ENCODE assay signal across 8 cellular contexts in genomic region chr9:4762889-4763521, GRCh38. TPM values are rescaled to one million over a fixed set of nuclear protein-coding genes. Genes with fewer than 3 reads are reported as not detected.
DNase-seq lines count a peak whose midpoint lies in the region; ATAC-seq, FAIRE-seq and TF ChIP-seq lines count a peak whose summit lies in the region.

No MANE protein-coding gene starts in this region.

- no peaks in the 10 kb centered on the region for H3K27me3 Mint-ChIP-seq in CD4-positive, alpha-beta T cell

- H3K4me3 ChIP-seq in OCI-LY7 (ENCODE audit: low read depth, low read length, poor library complexity, severe bottlenecking) (peak overlapping the region; percentile 58), H1 (ENCODE audit: extremely low read depth in 1 of 4, insufficient read depth in 2 of 4, low read depth in 3 of 4, low read length in 4 of 4) (peak overlapping the region in 2 of 4 experiments; percentile 7 to 32; a peak in 2 of 8 replicates), mucosa of rectum (ENCODE audit: low read length in 2 of 2) (peak overlapping the region; percentile 65 to 78)

- TF ChIP-seq RAD21 in H1 (IDR thresholded peaks at IDR 0.05 in 1 of 2, conservative IDR thresholded peaks at IDR 0.05 in 1 of 2; ENCODE audit: low read depth in 2 of 2, low read length in 2 of 2), result peak in 1 of 2 experiments; percentile 4; a peak in 1 of 4 replicates

- H3K56ac ChIP-seq in H1 (replicated peaks; ENCODE audit: insufficient read length, low read depth, low read length), result no peak overlapping the region

- peak overlapping the region; percentile 52; the same call in 1 of the 2 replicates for H2BK12ac ChIP-seq in H1 (ENCODE audit: low read depth, low read length)

- H3K23me2 ChIP-seq in H1 (ENCODE audit: low read depth, low read length), result no peaks in the 10 kb centered on the region

- H3K14ac ChIP-seq in H1 (ENCODE audit: insufficient read length), result no peak overlapping the region

- no peak overlapping the region for H4K91ac ChIP-seq in H1 (replicated peaks; ENCODE audit: insufficient read length, low read length)

- no peak for TF ChIP-seq CTCF in CD4-positive, alpha-beta T cell (IDR thresholded peaks at IDR 0.05)
- no peak; the same call in 1 of the 2 replicates for TF ChIP-seq CTCF in OCI-LY7 (conservative IDR thresholded peaks at IDR 0.05; ENCODE audit: low read length)
- no peak for TF ChIP-seq CTCF in H1 (IDR thresholded peaks at IDR 0.05; ENCODE audit: control extremely low read depth in 1 of 3, insufficient read depth in 1 of 3, low read depth in 1 of 3, low read length in 3 of 3)

- H3K27me3 ChIP-seq in CD4-positive, alpha-beta T cell (ENCODE audit: control insufficient read depth, insufficient read depth, low read length), result no peaks in the 10 kb centered on the region
- H3K27me3 ChIP-seq in H1 (replicated peaks in 1 of 4; ENCODE audit: control insufficient read depth in 3 of 4, extremely low read depth in 1 of 4, insufficient read depth in 3 of 4, low read length in 3 of 4), result no peaks in the 10 kb centered on the region
- no peaks in the 10 kb centered on the region for H3K27me3 ChIP-seq in mucosa of rectum (ENCODE audit: control insufficient read depth in 2 of 2, insufficient read depth in 2 of 2, low read length in 2 of 2)

- TF ChIP-seq POLR2A in H1 (IDR thresholded peaks at IDR 0.05; ENCODE audit: control extremely low read depth in 1 of 2, low read depth in 2 of 2, low read length in 2 of 2), result no peak

- no peak overlapping the region for H2AK5ac ChIP-seq in H1 (ENCODE audit: low read depth, low read length)

- H3K9me3 ChIP-seq in CD4-positive, alpha-beta T cell (ENCODE audit: control insufficient read depth, low read length), result no peaks in the 10 kb centered on the region
- H3K9me3 ChIP-seq in OCI-LY7 (ENCODE audit: low read length), result no peaks in the 10 kb centered on the region
- no peaks in the 10 kb centered on the region for H3K9me3 ChIP-seq in H1 (ENCODE audit: insufficient read depth in 2 of 2, low read depth in 1 of 2, low read length in 1 of 2)
- no peaks in the 10 kb centered on the region for H3K9me3 ChIP-seq in mucosa of rectum (ENCODE audit: control insufficient read depth in 2 of 2, low read length in 2 of 2)

- no TSS peak for BruUV-seq in OCI-LY7 (replicated peaks; lab: Mats Ljungman, UMichigan)

- H3K4ac ChIP-seq in H1 (replicated peaks; ENCODE audit: insufficient read length, low read depth, low read length), result no peak overlapping the region

- H2BK20ac ChIP-seq in H1 (ENCODE audit: low read length), result no peak overlapping the region

- no peaks in the 10 kb centered on the region for H3K79me1 ChIP-seq in H1 (ENCODE audit: low read depth, low read length)

- H3K79me2 ChIP-seq in OCI-LY7 (ENCODE audit: insufficient read depth, low read depth, low read length) (no peaks in the 10 kb centered on the region), H1 (ENCODE audit: control insufficient read depth in 1 of 2, insufficient read depth in 2 of 2, low read length in 2 of 2) (no peaks in the 10 kb centered on the region)

- H3K4me1 ChIP-seq in OCI-LY7 (ENCODE audit: insufficient read depth, low read length, poor library complexity, severe bottlenecking) (peaks cover 17% of the 10 kb centered on the region), H1 (replicated peaks in 1 of 4; ENCODE audit: control insufficient read depth in 3 of 4, insufficient read depth in 4 of 4, low read length in 3 of 4) (peaks cover 0 to 8% (median 5%) of the 10 kb centered on the region in 4 experiments; a peak in 4 of 7 replicates), mucosa of rectum (ENCODE audit: control insufficient read depth in 2 of 2, insufficient read depth in 2 of 2, low read length in 2 of 2) (peaks cover 2 to 13% of the 10 kb centered on the region in 2 donors)

- H3K9ac ChIP-seq in H1 (replicated peaks in 1 of 4; ENCODE audit: extremely low read depth in 1 of 4, low read depth in 3 of 4, low read length in 3 of 4) (no peak overlapping the region), mucosa of rectum (ENCODE audit: low read depth in 1 of 2, low read length in 2 of 2) (peak overlapping the region; percentile 70 to 78)

- no peak overlapping the region for H4K5ac ChIP-seq in H1 (ENCODE audit: insufficient read length, low read depth, low read length)

- peak overlapping the region; percentile 3 for H3K4me3 Mint-ChIP-seq in CD4-positive, alpha-beta T cell

- peak overlapping the region; percentile 71 for H3K4me2 ChIP-seq in OCI-LY7 (ENCODE audit: low read length)
- peak overlapping the region; percentile 1 to 36; a peak in 3 of 4 replicates for H3K4me2 ChIP-seq in H1 (ENCODE audit: insufficient read depth in 1 of 2, low read depth in 2 of 2, low read length in 2 of 2)

- H2AFZ ChIP-seq in OCI-LY7 (ENCODE audit: low read length), result peak overlapping the region; percentile 86
- H2AFZ ChIP-seq in H1 (ENCODE audit: low read length), result peak overlapping the region; percentile 18; the same call in 1 of the 2 replicates

- ATAC-seq in CD4-positive, alpha-beta T cell (ENCODE audit: poor library complexity), result peak; percentile 13
- ATAC-seq in GM21723 (IDR thresholded peaks at IDR 0.05; ENCODE audit: unreplicated experiment) (peak; percentile 17), GM18873 (IDR thresholded peaks at IDR 0.05; ENCODE audit: low FRiP score, unreplicated experiment) (no peak)

- no peak overlapping the region for H2BK5ac ChIP-seq in H1 (ENCODE audit: low read depth, low read length)

- no peak overlapping the region; the same call in 1 of the 2 replicates for H2BK15ac ChIP-seq in H1 (ENCODE audit: low read length)

- peaks cover 11% of the 10 kb centered on the region for H3K4me1 Mint-ChIP-seq in CD4-positive, alpha-beta T cell (ENCODE audit: low read depth)

- no peaks in the 10 kb centered on the region for H3K9me3 Mint-ChIP-seq in CD4-positive, alpha-beta T cell

- H3K9me2 ChIP-seq in OCI-LY7 (ENCODE audit: insufficient read depth, low read length), result no peaks in the 10 kb centered on the region

- intact Hi-C loops in CD4-positive, alpha-beta T cell (cut with DNase I, micrococcal nuclease), result loop anchor here (1.0 to 5.0 kb wide), 8 partner anchors 30 to 837 kb away; partner anchors contain the start of genes INSL6 (in 1 of the 2) and RCL1 (in 1 of the 2)
- intact Hi-C loops in OCI-LY7 (cut with micrococcal nuclease; ENCODE audit: unreplicated experiment), result loop anchor here (1.0 to 10.0 kb wide), 6 partner anchors 30 to 837 kb away; partner anchors contain the start of genes JAK2 and RCL1

- no peak for DNase-seq in CD4-positive, alpha-beta T cell
- no peak for DNase-seq in OCI-LY7 (ENCODE audit: low spot score)
- peak in 1 of 2 experiments; percentile 60 for DNase-seq in H1 (ENCODE audit: low read depth in 1 of 2, low spot score in 2 of 2)
- no peak for DNase-seq in NCI-H2029 treated with DMSO at 0.1 percent for 48 hours (lab: John Stamatoyannopoulos, UW)
- no peak for DNase-seq in middle frontal gyrus (ENCODE audit: extremely low spot score, low spot score)

- no peak overlapping the region for H4K8ac ChIP-seq in H1 (ENCODE audit: extremely low read depth, insufficient read depth, low read length)

- H3K36me3 Mint-ChIP-seq in CD4-positive, alpha-beta T cell (ENCODE audit: low read depth), result no peaks in the 10 kb centered on the region

- CTCF ChIA-PET in CD4-positive, alpha-beta T cell (lab: Charles Lee), result interaction anchor here (0.6 to 2.1 kb wide), 7 partner anchors 11 to 837 kb away, joined by 3 to 6 read pairs (median 3); partner anchors contain the start of gene RCL1
- CTCF ChIA-PET in OCI-LY7 (lab: Charles Lee; ENCODE audit: unreplicated experiment) (interaction anchor here (1.1 kb wide), 1 partner anchor 220 kb away, joined by 3 read pairs; no protein-coding TSS in a partner anchor), H1 (lab: Charles Lee; ENCODE audit: partially characterized antibody) (interaction anchor here (0.6 to 6.3 kb wide), 43 partner anchors 11 to 838 kb away, joined by 3 to 76 read pairs (median 4); partner anchors contain the start of genes AK3, JAK2 and RCL1)

- H3K27ac ChIP-seq in CD4-positive, alpha-beta T cell (ENCODE audit: low read depth, low read length), result no peak overlapping the region
- H3K27ac ChIP-seq in OCI-LY7 (ENCODE audit: low read depth, low read length, poor library complexity, severe bottlenecking), result no peak overlapping the region
- no peak overlapping the region for H3K27ac ChIP-seq in H1 (ENCODE audit: low read depth, low read length)
- H3K27ac ChIP-seq in mucosa of rectum (ENCODE audit: low read depth in 2 of 2, low read length in 2 of 2), result peak overlapping the region; percentile 82 to 84

- 57% methylated on average over 14 of the region's 14 CpGs; no CpG with 5 or more reads in 1 of the 2 experiments for whole genome bisulfite sequencing in H1 (ENCODE audit: extremely low coverage in 1 of 2, insufficient coverage in 1 of 2, insufficient read length in 1 of 2, insufficient replicate concordance in 2 of 2, low coverage in 1 of 2, low lambda C conversion rate in 2 of 2, missing lambda C conversion rate in 1 of 2), 2 experiments

- no peaks in the 10 kb centered on the region for H4K20me1 ChIP-seq in OCI-LY7 (ENCODE audit: insufficient read depth, low read length)
- no peaks in the 10 kb centered on the region for H4K20me1 ChIP-seq in H1 (replicated peaks in 1 of 2; ENCODE audit: control insufficient read depth in 1 of 2, insufficient read depth in 2 of 2, low read length in 2 of 2)

- FAIRE-seq in H1 (lab: Jason Lieb, UNC), result no peak

- H3K36me3 ChIP-seq in OCI-LY7 (ENCODE audit: insufficient read depth, low read length) (no peaks in the 10 kb centered on the region), H1 (ENCODE audit: control insufficient read depth in 2 of 4, insufficient read depth in 4 of 4, low read length in 3 of 4) (no peaks in the 10 kb centered on the region), mucosa of rectum (ENCODE audit: control insufficient read depth in 2 of 2, insufficient read depth in 2 of 2, low read length in 2 of 2) (no peaks in the 10 kb centered on the region)

- POLR2A ChIA-PET in CD4-positive, alpha-beta T cell (lab: Charles Lee), result interaction anchor here (1.5 kb wide), 1 partner anchor 30 kb away, joined by 4 read pairs; the partner anchor contains the start of gene RCL1
- POLR2A ChIA-PET in OCI-LY7 (lab: Charles Lee), result interaction anchor here (0.9 to 1.3 kb wide), 3 partner anchors 98 to 676 kb away, joined by 4 to 6 read pairs (median 5); no protein-coding TSS in a partner anchor
- POLR2A ChIA-PET in H1 (lab: Charles Lee; ENCODE audit: partially characterized antibody), result interaction anchor here (1.0 to 1.7 kb wide), 3 partner anchors 11 to 30 kb away, joined by 3 to 6 read pairs (median 5); no protein-coding TSS in a partner anchor

- no peak overlapping the region for H3K27ac Mint-ChIP-seq in CD4-positive, alpha-beta T cell

- no peak overlapping the region for H3K23ac ChIP-seq in H1 (ENCODE audit: insufficient read length)

- H2BK120ac ChIP-seq in H1 (replicated peaks; ENCODE audit: low read depth, low read length), result no peak overlapping the region

- no peak overlapping the region for H3K18ac ChIP-seq in H1 (ENCODE audit: extremely low read depth, low read length)

- TF ChIP-seq EP300 in H1 (IDR thresholded peaks at IDR 0.05; ENCODE audit: borderline replicate concordance in 1 of 2, low read depth in 2 of 2, low read length in 2 of 2), result no peak

RNA-seq across cellular contexts. Expression of gene AK3, which starts 22.0 kb away (rescaled TPM):
- total RNA-seq in CD4-positive, alpha-beta T cell, result 10 to 100 TPM; 19.9 to 20.9 TPM
- total RNA-seq in OCI-LY7 (2014; rRNA removed; shearing (Covaris generic)), result 64.4 and 108 TPM in 2 replicates
- total RNA-seq in OCI-LY7 (2022), result 43.3 and 50.1 TPM in 2 replicates
- 23.9 and 30.0 TPM in 2 replicates for total RNA-seq in H1 (2021; fragmentation: NEBNext Ultra II Directional; extraction: Animal tissue kit (Norgen Biotek cat#: 25700))
- polyA plus RNA-seq in H1 (2011; rRNA removed), result 7.8 and 8.9 TPM in 2 replicates
- polyA plus RNA-seq in H1 (2011; cell fraction: cytosol; rRNA removed), result 15.0 TPM
- 17.1 TPM for polyA plus RNA-seq in H1 (2011; cell fraction: nucleus; rRNA removed)
- polyA plus RNA-seq in H1 (2012, experiment 1 of 2), result 13.0 to 17.0 TPM (median 14.2 TPM) in 4 replicates
- 1.9 TPM for polyA plus RNA-seq in H1 (2012, experiment 2 of 2)
- 28.2 TPM for polyA plus RNA-seq in H1 (2013, experiment 1 of 2)
- polyA plus RNA-seq in H1 (2013, experiment 2 of 2), result 26.4 TPM
- 11.4 and 22.6 TPM in 2 replicates for polyA minus RNA-seq in H1 (2011; rRNA and poly(A)+ RNA removed)
- 31.0 TPM for polyA minus RNA-seq in H1 (2011; cell fraction: cytosol; rRNA and poly(A)+ RNA removed)
- polyA minus RNA-seq in H1 (2011; cell fraction: nucleus; rRNA and poly(A)+ RNA removed), result 45.6 TPM

RNA-seq across cellular contexts. Expression of gene RCL1, which starts 29.7 kb away (rescaled TPM):
- total RNA-seq in CD4-positive, alpha-beta T cell, result 10 to 100 TPM; 33.8 to 35.5 TPM
- total RNA-seq in OCI-LY7 (2014; rRNA removed; shearing (Covaris generic)), result 25.0 and 27.5 TPM in 2 replicates
- total RNA-seq in OCI-LY7 (2022), result 26.8 and 31.3 TPM in 2 replicates
- 29.5 and 29.7 TPM in 2 replicates for total RNA-seq in H1 (2021; fragmentation: NEBNext Ultra II Directional; extraction: Animal tissue kit (Norgen Biotek cat#: 25700))
- 21.0 and 24.0 TPM in 2 replicates for polyA plus RNA-seq in H1 (2011; rRNA removed)
- 15.3 TPM for polyA plus RNA-seq in H1 (2011; cell fraction: cytosol; rRNA removed)
- 45.5 TPM for polyA plus RNA-seq in H1 (2011; cell fraction: nucleus; rRNA removed)
- polyA plus RNA-seq in H1 (2012, experiment 1 of 2), result 19.5 to 21.1 TPM (median 20.6 TPM) in 4 replicates
- 11.4 TPM for polyA plus RNA-seq in H1 (2012, experiment 2 of 2)
- polyA plus RNA-seq in H1 (2013, experiment 1 of 2), result 24.0 TPM
- polyA plus RNA-seq in H1 (2013, experiment 2 of 2), result 25.5 TPM
- polyA minus RNA-seq in H1 (2011; rRNA and poly(A)+ RNA removed), result 36.2 and 40.4 TPM in 2 replicates
- 14.8 TPM for polyA minus RNA-seq in H1 (2011; cell fraction: cytosol; rRNA and poly(A)+ RNA removed)
- polyA minus RNA-seq in H1 (2011; cell fraction: nucleus; rRNA and poly(A)+ RNA removed), result 61.1 TPM

Comparison
In these comparisons a context has a peak if more than half of its experiments do, and no peak if none do; other contexts are left out.
1. H3K27ac ChIP-seq: peak in mucosa of rectum (2 of 2); none in CD4-positive, alpha-beta T cell (single experiment), OCI-LY7 (single experiment) and H1 (single experiment).
2. H3K9ac ChIP-seq: peak in mucosa of rectum (2 of 2); none in H1 (0 of 4).